8 cellular contexts compared by ENCODE assay signal in the genomic region with DNA sequence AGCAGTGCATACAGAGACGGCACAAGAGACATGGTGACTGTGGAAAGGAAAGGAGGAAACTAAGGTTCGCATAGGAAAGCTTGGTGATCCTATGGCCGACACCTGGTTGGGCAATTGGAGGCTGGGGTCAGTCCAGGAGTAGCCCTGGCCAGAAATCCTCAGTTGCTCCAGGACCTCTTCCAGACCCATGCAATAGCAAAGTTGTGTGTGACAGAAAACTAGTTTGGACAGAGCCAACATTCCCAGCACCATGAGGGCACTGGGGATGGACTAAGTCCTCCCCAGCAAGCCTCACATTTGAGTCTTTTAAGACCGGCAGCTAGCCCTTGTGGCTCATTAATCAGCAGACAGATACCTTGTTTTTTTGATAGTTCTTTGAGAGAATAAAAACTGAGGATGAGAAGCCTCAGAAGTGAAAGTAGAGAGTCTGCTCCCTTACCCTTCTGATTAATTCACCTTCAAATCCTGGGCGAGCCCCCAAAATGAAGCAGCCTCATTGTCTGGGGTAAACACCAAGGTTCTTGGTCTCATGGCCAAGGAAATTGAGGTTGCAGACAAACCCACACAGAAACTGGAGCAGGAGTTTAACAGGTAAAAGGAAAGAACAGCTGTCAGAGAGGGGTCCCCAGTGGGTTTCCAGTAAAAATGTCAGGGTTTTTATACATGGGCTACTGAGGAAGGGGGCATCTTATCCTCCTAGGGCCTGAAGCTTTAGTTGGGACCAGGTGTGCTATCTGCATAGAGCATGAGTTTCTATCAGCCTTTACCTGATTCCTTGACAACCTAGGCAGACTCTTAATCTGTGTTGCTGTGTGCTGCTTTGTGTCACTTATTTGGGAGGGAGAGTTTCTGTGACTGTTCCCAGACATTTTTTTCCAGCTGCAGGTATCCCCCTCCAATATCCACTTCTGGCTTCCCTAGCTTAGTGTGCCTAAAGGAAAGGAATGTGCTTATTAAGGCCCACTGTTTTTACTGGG. TPM values are rescaled to one million over a fixed set of nuclear protein-coding genes. Genes with fewer than 3 reads are reported as not detected.
A peak's percentile ranks its signal among the peaks of the same experiment; 100 is the strongest.
DNase-seq lines count a peak whose midpoint lies in the region; ATAC-seq and TF ChIP-seq lines count a peak whose summit lies in the region.

No MANE protein-coding gene starts in this region.

- no peaks in the 10 kb centered on the region for H3K4me1 ChIP-seq in CD4-positive, CD25-positive, alpha-beta regulatory T cell (ENCODE audit: control insufficient read depth, insufficient read depth, low read length, poor library complexity, severe bottlenecking)
- H3K4me1 ChIP-seq in lower lobe of right lung (no peaks in the 10 kb centered on the region), uterus (no peaks in the 10 kb centered on the region)

- peaks cover 12 to 32% (median 27%) of the 10 kb centered on the region in 4 donors for H3K4me1 Mint-ChIP-seq in CD4-positive, CD25-positive, alpha-beta regulatory T cell

- TF ChIP-seq POLR2A in uterus (IDR thresholded peaks at IDR 0.05), result no peak

- in situ Hi-C loops in KBM-7 (cut with MboI; ENCODE audit: low pct_unique_long_range_greater_than_20kb, low sequenced_read_pairs), result no loop called here

- H3K27me3 Mint-ChIP-seq in CD4-positive, CD25-positive, alpha-beta regulatory T cell, result peaks cover 1% of the 10 kb centered on the region

- peak in 2 of 3 donors; percentile 44 to 66 for DNase-seq in CD4-positive, CD25-positive, alpha-beta regulatory T cell
- peak; percentile 25 for DNase-seq in KBM-7
- DNase-seq in activated T-cell treated with anti-CD3 and anti-CD28 coated beads for 4 hours, result peak; percentile 52
- no peak for DNase-seq in lower lobe of right lung
- no peak for DNase-seq in HUDEP-2 (lab: John Stamatoyannopoulos, UW; ENCODE audit: unreplicated experiment in 76 of 76)
- no peak for DNase-seq in NCI-H128 (lab: John Stamatoyannopoulos, UW; ENCODE audit: unreplicated experiment)
- DNase-seq in inferior parietal cortex (ENCODE audit: extremely low spot score), result no peak
- DNase-seq in uterus, result no peak

- H3K36me3 ChIP-seq in CD4-positive, CD25-positive, alpha-beta regulatory T cell (ENCODE audit: control insufficient read depth, insufficient read depth, low read length), result peaks cover 30% of the 10 kb centered on the region
- peaks cover 27% of the 10 kb centered on the region for H3K36me3 ChIP-seq in lower lobe of right lung
- H3K36me3 ChIP-seq in uterus, result no peaks in the 10 kb centered on the region

- peak overlapping the region; percentile 85 to 93 (median 86) for H3K27ac Mint-ChIP-seq in CD4-positive, CD25-positive, alpha-beta regulatory T cell

- peaks cover 41% of the 10 kb centered on the region for H3K36me3 Mint-ChIP-seq in CD4-positive, CD25-positive, alpha-beta regulatory T cell

- H3K4me3 Mint-ChIP-seq in CD4-positive, CD25-positive, alpha-beta regulatory T cell, result peak overlapping the region in 3 of 4 donors; percentile 34 to 70 (median 61)

- peak; percentile 20 to 35 for ATAC-seq in CD4-positive, CD25-positive, alpha-beta regulatory T cell (ENCODE audit: low read depth in 2 of 2)
- ATAC-seq in lower lobe of right lung, result peak; percentile 33 to 40

- intact Hi-C loops in lower lobe of right lung (cut with DNase I), result no loop called here
- intact Hi-C loops in uterus (cut with DNase I; ENCODE audit: low total_unique reads), result no loop called here

- H3K9me3 ChIP-seq in CD4-positive, CD25-positive, alpha-beta regulatory T cell (ENCODE audit: control insufficient read depth in 2 of 2, low read length in 2 of 2), result peaks cover 42 to 72% of the 10 kb centered on the region in 2 experiments
- H3K9me3 ChIP-seq in lower lobe of right lung (peaks cover 55% of the 10 kb centered on the region), uterus (peaks cover 0 to 28% of the 10 kb centered on the region in 2 donors)

- peak overlapping the region; percentile 42 for H3K4me3 ChIP-seq in CD4-positive, CD25-positive, alpha-beta regulatory T cell (ENCODE audit: low read depth, low read length)
- no peak overlapping the region for H3K4me3 ChIP-seq in lower lobe of right lung
- H3K4me3 ChIP-seq in uterus, result no peak overlapping the region

- no peak for TF ChIP-seq CTCF in lower lobe of right lung (IDR thresholded peaks at IDR 0.05)
- no peak for TF ChIP-seq CTCF in uterus (IDR thresholded peaks at IDR 0.05)

- H3K27ac ChIP-seq in CD4-positive, CD25-positive, alpha-beta regulatory T cell (ENCODE audit: insufficient read depth, low read length, poor library complexity, severe bottlenecking), result peak overlapping the region; percentile 42
- H3K27ac ChIP-seq in lower lobe of right lung (no peak overlapping the region), uterus (no peak overlapping the region)

- H3K9me3 Mint-ChIP-seq in CD4-positive, CD25-positive, alpha-beta regulatory T cell, result peaks cover 0 to 50% (median 16%) of the 10 kb centered on the region in 7 donors

- no peaks in the 10 kb centered on the region for H3K27me3 ChIP-seq in CD4-positive, CD25-positive, alpha-beta regulatory T cell (ENCODE audit: control insufficient read depth, insufficient read depth, low read length)
- no peaks in the 10 kb centered on the region for H3K27me3 ChIP-seq in lower lobe of right lung (ENCODE audit: low read depth)
- H3K27me3 ChIP-seq in uterus, result no peaks in the 10 kb centered on the region

RNA-seq across cellular contexts. Expression of a gene that starts 39.1 kb away (rescaled TPM):
- 542 TPM for total RNA-seq in CD4-positive, CD25-positive, alpha-beta regulatory T cell
- polyA plus RNA-seq in CD4-positive, CD25-positive, alpha-beta regulatory T cell, result 100 to 1,000 TPM in 2 of 4 donors, 10 to 100 TPM in 2; 97.1 to 116 (median 106) TPM
- total RNA-seq in lower lobe of right lung (54.0 TPM), uterus (10 to 100 TPM in 3 of 4 donors, 1 to 10 TPM in 1; 7.2 to 28.2 (median 26.8) TPM)

Comparison
In these comparisons a context has a peak if more than half of its experiments do, and no peak if none do; other contexts are left out.
1. DNase-seq: peak in CD4-positive, CD25-positive, alpha-beta regulatory T cell (2 of 3), KBM-7 (single experiment) and activated T-cell treated with anti-CD3 and anti-CD28 coated beads for 4 hours (single experiment); none in lower lobe of right lung (single experiment), HUDEP-2 (0 of 76), NCI-H128 (single experiment), inferior parietal cortex (single experiment) and uterus (0 of 2).